ENCODE assay signal across 9 cellular contexts in the genomic region with DNA sequence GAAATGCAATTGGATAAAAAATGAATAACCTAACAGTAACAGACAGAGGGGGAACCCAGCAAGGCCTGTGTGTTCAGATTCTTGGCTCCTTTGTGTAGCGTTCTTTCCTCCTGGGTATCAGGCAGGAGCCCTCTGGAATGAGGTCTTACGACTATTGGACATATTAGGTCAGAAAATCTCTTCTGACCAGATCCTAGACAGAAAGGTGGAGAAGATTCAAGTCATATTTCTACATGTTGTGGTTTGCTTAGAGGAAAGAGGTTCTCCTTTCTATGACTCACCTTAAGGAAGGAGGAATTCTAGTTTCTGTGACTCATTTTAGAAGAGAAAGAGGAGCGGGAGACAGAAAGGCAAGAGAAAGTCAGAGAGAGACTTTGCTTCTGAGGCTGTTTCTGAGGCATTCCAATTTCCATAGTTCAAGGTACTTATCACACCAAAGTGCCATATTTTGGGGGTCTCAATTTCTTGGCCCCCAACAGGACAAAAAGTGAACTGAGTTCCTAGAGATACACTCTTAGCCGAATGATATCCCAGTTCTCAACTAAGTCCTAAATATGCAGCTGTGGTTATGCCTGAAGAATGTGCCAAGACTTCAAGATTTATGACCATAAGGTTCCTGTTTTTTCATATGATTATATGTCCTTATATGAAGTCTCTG.
DNase-seq lines count a peak whose midpoint lies in the region; ATAC-seq and TF ChIP-seq lines count a peak whose summit lies in the region.
"Had no signal": no experiment of that assay in that cellular context is flagged by ENCODE, and none has a peak within 500 bp of the region (broad histone marks: within the 10 kb centered on the region; RNA-seq: fewer than 3 reads in every experiment).

No MANE protein-coding gene starts in this region.

- no peak for TF ChIP-seq POLR2A in GM18505 (IDR thresholded peaks at IDR 0.05; ENCODE audit: borderline replicate concordance, extremely low read depth, insufficient read depth, insufficient read length)

- H3K27ac ChIP-seq in RWPE1 (peak overlapping the region; percentile 76; the same call in 1 of the 2 replicates), mesendoderm (ENCODE audit: low read depth, low read length) (no peak overlapping the region), MM.1S (ENCODE audit: low read length) (no peak overlapping the region), left ventricle myocardium inferior (replicated peaks) (no peak overlapping the region)
- H3K27ac ChIP-seq: KMS-11 had no signal

- H3K27me3 ChIP-seq in mesendoderm (ENCODE audit: insufficient read depth, low read length, poor library complexity) (no peaks in the 10 kb centered on the region), MM.1S (replicated peaks; ENCODE audit: insufficient read depth, low read length) (no peaks in the 10 kb centered on the region), left ventricle myocardium inferior (ENCODE audit: low read depth) (no peaks in the 10 kb centered on the region)

- H2AFZ ChIP-seq in MM.1S (ENCODE audit: low read length), result no peak overlapping the region

- H3K79me2 ChIP-seq in mesendoderm (ENCODE audit: control insufficient read depth, insufficient read depth, low read length) (no peaks in the 10 kb centered on the region), MM.1S (ENCODE audit: low read length) (no peaks in the 10 kb centered on the region)

- H3K56ac ChIP-seq in mesendoderm (ENCODE audit: low read length), result no peak overlapping the region

- no CpG with 5 or more reads among the region's 4 CpGs for WGBS in mesendoderm (ENCODE audit: extremely low coverage, insufficient coverage, low lambda C conversion rate)

- H2AK5ac ChIP-seq in mesendoderm (ENCODE audit: low read length), result no peak overlapping the region

- no peak overlapping the region for H3K4ac ChIP-seq in mesendoderm (ENCODE audit: low read depth, low read length)

- H3F3A ChIP-seq in MM.1S (ENCODE audit: insufficient read depth, low read length), result no peaks in the 10 kb centered on the region

- no peak overlapping the region for H2BK15ac ChIP-seq in mesendoderm (replicated peaks; ENCODE audit: low read depth)

- H4K20me1 ChIP-seq in MM.1S (ENCODE audit: insufficient read depth, low read length), result no peaks in the 10 kb centered on the region

- no peak overlapping the region for H3K4me3 ChIP-seq in mesendoderm (ENCODE audit: low read length)
- no peak overlapping the region for H3K4me3 ChIP-seq in MM.1S (ENCODE audit: low read length)
- H3K4me3 ChIP-seq in left ventricle myocardium inferior, result no peak overlapping the region

- CTCF ChIA-PET in RWPE1 (lab: Yijun Ruan, JAX), result interaction anchor here (0.7 kb wide), 1 partner anchor 649 kb away, joined by 3 read pairs; no protein-coding TSS in a partner anchor

- no peaks in the 10 kb centered on the region for H3K79me1 ChIP-seq in mesendoderm (ENCODE audit: low read length)

- no peak overlapping the region for H2BK120ac ChIP-seq in mesendoderm (ENCODE audit: low read depth, low read length)

- POLR2A ChIA-PET in RWPE1 (lab: Yijun Ruan, JAX; ENCODE audit: low non-redundant PET), result no interaction called here

- H3K9ac ChIP-seq in mesendoderm (ENCODE audit: low read length), result no peak overlapping the region
- no peak overlapping the region for H3K9ac ChIP-seq in MM.1S (ENCODE audit: low read length)
- H3K9ac ChIP-seq: KMS-11 had no signal

- peak; percentile 69 for DNase-seq in RWPE1 (ENCODE audit: low spot score)
- no peak for DNase-seq in mesendoderm
- no peak for DNase-seq in NCI-H82 treated with DMSO at 0.1 percent for 48 hours (lab: John Stamatoyannopoulos, UW; ENCODE audit: unreplicated experiment)
- DNase-seq in MM.1S, result no peak
- DNase-seq in left ventricle myocardium inferior, result no peak

- no peaks in the 10 kb centered on the region for H3K9me2 ChIP-seq in MM.1S (replicated peaks; ENCODE audit: insufficient read depth, low read length)

- peak overlapping the region; percentile 17 for H4K8ac ChIP-seq in mesendoderm (ENCODE audit: low read depth, low read length)

- H3K4me2 ChIP-seq in mesendoderm (ENCODE audit: low read length) (no peak overlapping the region), MM.1S (ENCODE audit: low read depth, low read length) (no peak overlapping the region)
- H3K4me2 ChIP-seq: KMS-11 had no signal

- H3K23ac ChIP-seq in mesendoderm (ENCODE audit: low read length), result no peak overlapping the region

- H3K36me3 ChIP-seq in mesendoderm (ENCODE audit: control insufficient read depth, insufficient read depth, low read length) (no peaks in the 10 kb centered on the region), MM.1S (replicated peaks; ENCODE audit: insufficient read depth, low read length) (no peaks in the 10 kb centered on the region), left ventricle myocardium inferior (no peaks in the 10 kb centered on the region)

- intact Hi-C loops in left ventricle myocardium inferior (cut with micrococcal nuclease), result no loop called here

- no peak overlapping the region for H3K18ac ChIP-seq in mesendoderm (ENCODE audit: low read length)

- no peak overlapping the region for H2BK5ac ChIP-seq in mesendoderm (ENCODE audit: low read length)

- H3K9me3 ChIP-seq in MM.1S (replicated peaks; ENCODE audit: insufficient read depth, low read length) (no peaks in the 10 kb centered on the region), left ventricle myocardium inferior (replicated peaks) (no peaks in the 10 kb centered on the region)

- H3K4me1 ChIP-seq in mesendoderm (ENCODE audit: control insufficient read depth, low read depth, low read length) (no peaks in the 10 kb centered on the region), MM.1S (ENCODE audit: low read length) (no peaks in the 10 kb centered on the region), left ventricle myocardium inferior (no peaks in the 10 kb centered on the region)

- no peak overlapping the region for H4K5ac ChIP-seq in mesendoderm (ENCODE audit: low read length)

- TF ChIP-seq CTCF in RWPE1 (conservative IDR thresholded peaks at IDR 0.05; ENCODE audit: low read depth) (no peak), MM.1S (IDR thresholded peaks at IDR 0.05; ENCODE audit: low read length) (no peak), left ventricle myocardium inferior (IDR thresholded peaks at IDR 0.05; ENCODE audit: borderline replicate concordance) (no peak)

- ATAC-seq in GM18861 (IDR thresholded peaks at IDR 0.05; ENCODE audit: unreplicated experiment) (peak; percentile 59), HG02938 (IDR thresholded peaks at IDR 0.05; ENCODE audit: unreplicated experiment) (peak; percentile 80), GM18505 (IDR thresholded peaks at IDR 0.05; ENCODE audit: unreplicated experiment) (no peak)
